Comparison of ENCODE assay signal across 1 cellular context in genomic region chr5:19987594-19988345, GRCh38.
TF ChIP-seq lines count a peak whose summit lies in the region.

Gene CDH18, minus strand, starts transcription at chr5:19988200. Its CDS starts 149,214 bp downstream, at chr5:19838986.

TF ChIP-seq in GM12878, 131 proteins besides CTCF, POLR2A, EP300 and RAD21 (continued from another document):
- TF ChIP-seq WRNIP1 (IDR thresholded peaks at IDR 0.05; ENCODE audit: borderline replicate concordance, low read depth, low read length) (no peak), CBFB (IDR thresholded peaks at IDR 0.05; ENCODE audit: low read depth) (no peak), SMARCA5 (IDR thresholded peaks at IDR 0.05) (no peak), USF1 (IDR thresholded peaks at IDR 0.05; ENCODE audit: borderline replicate concordance, extremely low read length, insufficient read depth, low read depth, low read length) (no peak), RCOR1 (conservative IDR thresholded peaks at IDR 0.05; ENCODE audit: low read depth, low read length) (no peak), NRF1 (conservative IDR thresholded peaks at IDR 0.05; ENCODE audit: low read depth, low read length) (no peak), BCL11A (IDR thresholded peaks at IDR 0.05; ENCODE audit: low read depth, low read length) (no peak)
